ENCODE assay signal across 11 cellular contexts in genomic region chr2:160282063-160282580, GRCh38.
DNase-seq lines count a peak whose midpoint lies in the region; ATAC-seq and TF ChIP-seq lines count a peak whose summit lies in the region.
"Had no signal": no experiment of that assay in that cellular context is flagged by ENCODE, and none has a peak within 500 bp of the region (broad histone marks: within the 10 kb centered on the region; RNA-seq: fewer than 3 reads in every experiment).

No MANE protein-coding gene starts in this region.

- H3K36me3 ChIP-seq in GM23338 (ENCODE audit: insufficient read depth) (0 out of 2 replicates have a peak, but pooled peaks cover 15% of the 10 kb centered on the region), esophagus muscularis mucosa (peaks cover 43 to 82% (median 64%) of the 10 kb centered on the region in 4 donors)

- no peak for TF ChIP-seq POLR2A in esophagus muscularis mucosa (IDR thresholded peaks at IDR 0.05; ENCODE audit: low read depth)

- TF ChIP-seq CTCF in AG10803 (conservative IDR thresholded peaks at IDR 0.05; ENCODE audit: low read length) = no peak
- TF ChIP-seq CTCF in GM23338 (conservative IDR thresholded peaks at IDR 0.05; ENCODE audit: low read depth in 2 of 2) = no peak
- no peak for TF ChIP-seq CTCF in foreskin keratinocyte (conservative IDR thresholded peaks at IDR 0.05)
- TF ChIP-seq CTCF in esophagus muscularis mucosa (IDR thresholded peaks at IDR 0.05) = no peak

- no peaks in the 10 kb centered on the region for H3F3A ChIP-seq in GM23338 (replicated peaks; ENCODE audit: low read depth)

- ATAC-seq in GM23338 (no peak), foreskin keratinocyte (peak; percentile 41)

- H3K4me1 ChIP-seq in GM23338 (ENCODE audit: insufficient read depth) (0 out of 2 replicates have a peak, but pooled peaks cover 5% of the 10 kb centered on the region), foreskin keratinocyte (peaks cover 41% of the 10 kb centered on the region), esophagus muscularis mucosa (peaks cover 20 to 26% (median 24%) of the 10 kb centered on the region in 4 donors)

- H3K9me2 ChIP-seq in GM23338 (ENCODE audit: insufficient read depth) = no peaks in the 10 kb centered on the region

- no peak overlapping the region for H3K4me2 ChIP-seq in GM23338

- in situ Hi-C loops in KBM-7 (cut with MboI; ENCODE audit: low pct_unique_long_range_greater_than_20kb, low sequenced_read_pairs) = no loop called here

- no peaks in the 10 kb centered on the region for H3K79me2 ChIP-seq in GM23338 (replicated peaks; ENCODE audit: insufficient read depth)

- H2AFZ ChIP-seq in GM23338 = no peak overlapping the region

- no peak overlapping the region for H3K27ac Mint-ChIP-seq in GM23338

- H3K27ac ChIP-seq in GM23338 (ENCODE audit: low read depth) (0 out of 2 replicates have a peak overlapping the region, but pooled peaks have one; percentile 51), foreskin keratinocyte (peak overlapping the region; percentile 22), esophagus muscularis mucosa (replicated peaks in 1 of 4) (no peak overlapping the region)

- TF ChIP-seq EP300 in esophagus muscularis mucosa (IDR thresholded peaks at IDR 0.05) = no peak

- H3K36me3 Mint-ChIP-seq in GM23338 (ENCODE audit: low read depth) = peaks cover 36% of the 10 kb centered on the region

- no peak overlapping the region for H3K4me3 Mint-ChIP-seq in GM23338

- H4K20me1 ChIP-seq in GM23338 (replicated peaks; ENCODE audit: insufficient read depth) = no peaks in the 10 kb centered on the region

- H3K27me3 ChIP-seq in GM23338 (ENCODE audit: insufficient read depth) (no peaks in the 10 kb centered on the region), foreskin keratinocyte (no peaks in the 10 kb centered on the region), esophagus muscularis mucosa (no peaks in the 10 kb centered on the region)

- intact Hi-C loops in esophagus muscularis mucosa (cut with DNase I) = no loop called here

- H3K4me1 Mint-ChIP-seq in GM23338 = peaks cover 4% of the 10 kb centered on the region; the same call in 2 of the 3 replicates

- H3K27me3 Mint-ChIP-seq in GM23338 (ENCODE audit: insufficient read depth, low read depth, poor library complexity) = no peaks in the 10 kb centered on the region

- peak; percentile 69 for DNase-seq in AG10803 (ENCODE audit: low read depth)
- no peak for DNase-seq in GM23338 (ENCODE audit: low spot score)
- DNase-seq in SKM-1 (lab: John Stamatoyannopoulos, UW; ENCODE audit: unreplicated experiment) = peak; percentile 50
- DNase-seq in foreskin keratinocyte = peak; percentile 22 to 58
- no peak for DNase-seq in esophagus muscularis mucosa (ENCODE audit: extremely low spot score)
- DNase-seq in SHP77 treated with DMSO at 0.1 percent for 48 hours (lab: John Stamatoyannopoulos, UW) = no peak
- DNase-seq in DMS 273 treated with DMSO at 0.1 percent for 48 hours (lab: John Stamatoyannopoulos, UW) = no peak
- no peak for DNase-seq in KBM-7
- DNase-seq: activated CD8-positive, alpha-beta memory T cell treated with anti-CD3 and anti-CD28 coated beads for 24 hours; DMS79; NCI-H69 had no signal

- H3K9me3 Mint-ChIP-seq in GM23338 = no peaks in the 10 kb centered on the region

- no peaks in the 10 kb centered on the region for H3K9me3 ChIP-seq in esophagus muscularis mucosa

- 83% methylated on average over 2 of the region's 2 CpGs for WGBS in esophagus muscularis mucosa

- H3K4me3 ChIP-seq in AG10803 (ENCODE audit: low read length) (no peak overlapping the region), GM23338 (no peak overlapping the region), esophagus muscularis mucosa (no peak overlapping the region)

TF ChIP-seq in GM23338, 12 proteins besides CTCF, POLR2A, EP300 and RAD21 (continues in another document):
- no peak for TF ChIP-seq ZNF114 (CRISPR knock-in tag; IDR thresholded peaks at IDR 0.05)
- TF ChIP-seq REST (IDR thresholded peaks at IDR 0.05; ENCODE audit: unreplicated experiment) = no peak
- TF ChIP-seq ZNF331 (CRISPR knock-in tag; IDR thresholded peaks at IDR 0.05; ENCODE audit: low read depth) = no peak
- no peak for TF ChIP-seq NANOG (IDR thresholded peaks at IDR 0.05; ENCODE audit: borderline replicate concordance)
- TF ChIP-seq ETS1 (IDR thresholded peaks at IDR 0.05) = no peak
- TF ChIP-seq EZH2 (IDR thresholded peaks at IDR 0.05; ENCODE audit: low read depth, unreplicated experiment) = no peak
- no peak for TF ChIP-seq STAT1 (IDR thresholded peaks at IDR 0.05; ENCODE audit: unreplicated experiment)
- no peak for TF ChIP-seq EZH2phosphoT487 (IDR thresholded peaks at IDR 0.05; ENCODE audit: unreplicated experiment)
- TF ChIP-seq JUNB (IDR thresholded peaks at IDR 0.05; ENCODE audit: unreplicated experiment) = no peak
- TF ChIP-seq CREB1 (CRISPR knock-in tag; IDR thresholded peaks at IDR 0.05; ENCODE audit: low read depth) = no peak

Comparison
In these comparisons a context has a peak if more than half of its experiments do, and no peak if none do; other contexts are left out.
1. DNase-seq: peak in AG10803 (single experiment), SKM-1 (single experiment) and foreskin keratinocyte (2 of 2); none in GM23338 (single experiment), esophagus muscularis mucosa (single experiment), SHP77 treated with DMSO at 0.1 percent for 48 hours (single experiment), DMS 273 treated with DMSO at 0.1 percent for 48 hours (single experiment) and KBM-7 (single experiment).
2. H3K27ac ChIP-seq: peak in GM23338 (single experiment) and foreskin keratinocyte (single experiment); none in esophagus muscularis mucosa (0 of 4).